ENCODE assay signal across 8 cellular contexts in the genomic region with DNA sequence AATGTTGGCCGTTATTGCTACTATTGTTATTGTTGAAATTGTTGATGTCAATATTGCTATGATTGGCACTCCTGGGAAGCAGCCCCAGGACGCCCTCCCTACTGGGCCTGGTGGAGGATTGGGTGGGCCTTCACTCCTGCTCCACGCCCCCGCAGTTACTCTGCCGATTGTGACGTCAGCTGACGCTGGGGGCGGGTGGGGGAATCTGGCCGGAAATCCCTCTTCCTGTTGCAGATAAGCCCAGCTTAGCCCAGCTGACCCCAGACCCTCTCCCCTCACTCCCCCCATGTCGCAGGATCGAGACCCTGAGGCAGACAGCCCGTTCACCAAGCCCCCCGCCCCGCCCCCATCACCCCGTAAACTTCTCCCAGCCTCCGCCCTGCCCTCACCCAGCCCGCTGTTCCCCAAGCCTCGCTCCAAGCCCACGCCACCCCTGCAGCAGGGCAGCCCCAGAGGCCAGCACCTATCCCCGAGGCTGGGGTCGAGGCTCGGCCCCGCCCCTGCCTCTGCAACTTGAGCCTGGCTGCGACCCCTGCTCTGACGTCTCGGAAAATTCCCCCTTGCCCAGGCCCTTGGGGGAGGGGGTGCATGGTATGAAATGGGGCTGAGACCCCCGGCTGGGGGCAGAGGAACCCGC. TPM values are rescaled to one million over a fixed set of nuclear protein-coding genes. Genes with fewer than 3 reads are reported as not detected.
A peak's percentile ranks its signal among the peaks of the same experiment; 100 is the strongest.
DNase-seq lines count a peak whose midpoint lies in the region; ATAC-seq, FAIRE-seq and TF ChIP-seq lines count a peak whose summit lies in the region.

A gene with protein sequence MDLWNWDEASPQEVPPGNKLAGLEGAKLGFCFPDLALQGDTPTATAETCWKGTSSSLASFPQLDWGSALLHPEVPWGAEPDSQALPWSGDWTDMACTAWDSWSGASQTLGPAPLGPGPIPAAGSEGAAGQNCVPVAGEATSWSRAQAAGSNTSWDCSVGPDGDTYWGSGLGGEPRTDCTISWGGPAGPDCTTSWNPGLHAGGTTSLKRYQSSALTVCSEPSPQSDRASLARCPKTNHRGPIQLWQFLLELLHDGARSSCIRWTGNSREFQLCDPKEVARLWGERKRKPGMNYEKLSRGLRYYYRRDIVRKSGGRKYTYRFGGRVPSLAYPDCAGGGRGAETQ (plus strand): TSS at position 231 of the 637 bp plus-strand sequence. CDS start 716 bp downstream, outside the sequence.

- no peak for TF ChIP-seq CTCF in OCI-LY3 (IDR thresholded peaks at IDR 0.05; ENCODE audit: low read depth, low read length)
- no peak for TF ChIP-seq CTCF in astrocyte (IDR thresholded peaks at IDR 0.05; ENCODE audit: insufficient read depth, low read depth, low read length)

- H3K4me3 Mint-ChIP-seq in CD8-positive, alpha-beta memory T cell, result peak within 1 kb of the TSS; percentile 59 to 93 (median 90)
- no peak within 1 kb of the TSS for H3K4me3 Mint-ChIP-seq in astrocyte (ENCODE audit: unreplicated experiment)
- H3K4me3 Mint-ChIP-seq in naive thymus-derived CD4-positive, alpha-beta T cell, result peak within 1 kb of the TSS; percentile 42 to 94 (median 88)

- POLR2A ChIA-PET in CD8-positive, alpha-beta memory T cell (lab: Charles Lee), result no interaction called here
- POLR2A ChIA-PET in naive thymus-derived CD4-positive, alpha-beta T cell (lab: Charles Lee), result interaction anchor here (3.6 kb wide), 1 partner anchor 29 kb away, joined by 16 read pairs; a partner anchor contains a TSS

- peak within 1 kb of the TSS; percentile 56 for H3K9ac ChIP-seq in OCI-LY3 (ENCODE audit: low read length)
- H3K9ac ChIP-seq in astrocyte (ENCODE audit: low read length), result no peak within 1 kb of the TSS

- peaks cover 24 to 33% (median 28%) of the 10 kb centered on the region in 3 donors for H3K4me1 Mint-ChIP-seq in CD8-positive, alpha-beta memory T cell
- peaks cover 2% of the 10 kb centered on the region for H3K4me1 Mint-ChIP-seq in astrocyte (ENCODE audit: low read depth, unreplicated experiment)
- peaks cover 12 to 32% (median 27%) of the 10 kb centered on the region in 7 donors for H3K4me1 Mint-ChIP-seq in naive thymus-derived CD4-positive, alpha-beta T cell

- no peak within 1 kb of the TSS for H3K4me3 ChIP-seq in CD8-positive, alpha-beta memory T cell (ENCODE audit: low read length)
- H3K4me3 ChIP-seq in OCI-LY3 (ENCODE audit: low read length) (peak within 1 kb of the TSS; percentile 82), astrocyte (ENCODE audit: insufficient read depth, low read depth, low read length) (no peak within 1 kb of the TSS), MG63 (no peak within 1 kb of the TSS)
- H3K4me3 ChIP-seq in naive thymus-derived CD4-positive, alpha-beta T cell (ENCODE audit: low read length), result no peak within 1 kb of the TSS

- peak within 1 kb of the TSS; percentile 94 for H3K4me2 ChIP-seq in OCI-LY3 (ENCODE audit: low read length)
- peak within 1 kb of the TSS; percentile 66 for H3K4me2 ChIP-seq in astrocyte (ENCODE audit: low read length)

- no peak for FAIRE-seq in astrocyte (lab: Jason Lieb, UNC)

- H3K36me3 Mint-ChIP-seq in CD8-positive, alpha-beta memory T cell, result peaks cover 0 to 19% (median 0%) of the 10 kb centered on the region in 3 donors
- peaks cover 10% of the 10 kb centered on the region for H3K36me3 Mint-ChIP-seq in astrocyte (ENCODE audit: low read depth, unreplicated experiment)
- H3K36me3 Mint-ChIP-seq in naive thymus-derived CD4-positive, alpha-beta T cell, result peaks cover 0 to 12% (median 4%) of the 10 kb centered on the region in 5 donors

- H3K27ac Mint-ChIP-seq in CD8-positive, alpha-beta memory T cell, result peak within 1 kb of the TSS in 6 of 8 donors; percentile 53 to 81 (median 68)
- H3K27ac Mint-ChIP-seq in astrocyte (ENCODE audit: unreplicated experiment), result no peak within 1 kb of the TSS
- peak within 1 kb of the TSS in 5 of 9 donors; percentile 39 to 83 (median 68) for H3K27ac Mint-ChIP-seq in naive thymus-derived CD4-positive, alpha-beta T cell

- ATAC-seq in naive thymus-derived CD4-positive, alpha-beta T cell, result no peak
- ATAC-seq in GM19328 (IDR thresholded peaks at IDR 0.05; ENCODE audit: unreplicated experiment), result no peak

- H3K36me3 ChIP-seq in CD8-positive, alpha-beta memory T cell (ENCODE audit: insufficient read depth, low read length), result peaks cover 11% of the 10 kb centered on the region
- H3K36me3 ChIP-seq in OCI-LY3 (replicated peaks; ENCODE audit: low read depth, low read length), result peaks cover 18% of the 10 kb centered on the region
- H3K36me3 ChIP-seq in astrocyte (ENCODE audit: insufficient read depth, low read length), result peaks cover 7% of the 10 kb centered on the region
- H3K36me3 ChIP-seq in naive thymus-derived CD4-positive, alpha-beta T cell (ENCODE audit: control insufficient read depth in 2 of 3, insufficient read depth in 3 of 3, low read length in 3 of 3), result peaks cover 0 to 22% (median 0%) of the 10 kb centered on the region in 3 experiments
- H3K36me3 ChIP-seq in MG63, result peaks cover 14% of the 10 kb centered on the region

- DNase-seq in CD8-positive, alpha-beta memory T cell, result peak; percentile 37 to 75 (median 58)
- no peak for DNase-seq in astrocyte (ENCODE audit: low read depth)
- DNase-seq in naive thymus-derived CD4-positive, alpha-beta T cell, result peak in 3 of 9 donors; percentile 21 to 64 (median 51)
- DNase-seq in GM03348 (ENCODE audit: low spot score), result no peak
- no peak for DNase-seq in DMS79 treated with DMSO at 0.1 percent for 48 hours (lab: John Stamatoyannopoulos, UW)
- DNase-seq in MG63, result no peak

- peaks cover 29% of the 10 kb centered on the region for H3K4me1 ChIP-seq in CD8-positive, alpha-beta memory T cell (ENCODE audit: insufficient read depth, low read length)
- H3K4me1 ChIP-seq in OCI-LY3 (ENCODE audit: low read length) (peaks cover 21% of the 10 kb centered on the region), astrocyte (ENCODE audit: insufficient read depth, low read length) (peaks cover 15% of the 10 kb centered on the region)
- peaks cover 18 to 28% of the 10 kb centered on the region in 2 donors for H3K4me1 ChIP-seq in naive thymus-derived CD4-positive, alpha-beta T cell (ENCODE audit: control insufficient read depth in 2 of 2, insufficient read depth in 2 of 2, low read length in 2 of 2)

- no peaks in the 10 kb centered on the region for H3K27me3 ChIP-seq in CD8-positive, alpha-beta memory T cell (ENCODE audit: insufficient read depth, low read length, poor library complexity, severe bottlenecking)
- H3K27me3 ChIP-seq in OCI-LY3 (ENCODE audit: low read depth, low read length) (no peaks in the 10 kb centered on the region), astrocyte (ENCODE audit: insufficient read depth, low read length) (no peaks in the 10 kb centered on the region), MG63 (no peaks in the 10 kb centered on the region)
- H3K27me3 ChIP-seq in naive thymus-derived CD4-positive, alpha-beta T cell (ENCODE audit: control insufficient read depth in 2 of 2, insufficient read depth in 2 of 2, low read length in 2 of 2), result no peaks in the 10 kb centered on the region

- intact Hi-C loops in naive thymus-derived CD4-positive, alpha-beta T cell (cut with micrococcal nuclease), result loop anchor here (5.0 to 10.0 kb wide), 4 partner anchors 377 to 733 kb away; a partner anchor contains a TSS

- H3K27ac ChIP-seq in CD8-positive, alpha-beta memory T cell (ENCODE audit: low read depth, low read length), result peak within 1 kb of the TSS; percentile 31
- H3K27ac ChIP-seq in OCI-LY3 (ENCODE audit: low read length) (no peak within 1 kb of the TSS), astrocyte (ENCODE audit: low read depth, low read length) (no peak within 1 kb of the TSS)
- no peak within 1 kb of the TSS for H3K27ac ChIP-seq in naive thymus-derived CD4-positive, alpha-beta T cell (ENCODE audit: low read depth, low read length)

- H4K20me1 ChIP-seq in OCI-LY3 (ENCODE audit: insufficient read depth, low read length) (no peaks in the 10 kb centered on the region), astrocyte (ENCODE audit: insufficient read depth, low read length) (no peaks in the 10 kb centered on the region)

- CTCF ChIA-PET in CD8-positive, alpha-beta memory T cell (lab: Charles Lee), result interaction anchor here (1.0 kb wide), 1 partner anchor 12 kb away, joined by 3 read pairs; no protein-coding TSS in a partner anchor
- CTCF ChIA-PET in naive thymus-derived CD4-positive, alpha-beta T cell (lab: Charles Lee), result no interaction called here

- H2AFZ ChIP-seq in OCI-LY3 (ENCODE audit: low read depth, low read length) (peak within 1 kb of the TSS; percentile 56; the same call in 1 of the 2 replicates), astrocyte (ENCODE audit: low read depth, low read length) (peak within 1 kb of the TSS; percentile 47)

- H3K27me3 Mint-ChIP-seq in CD8-positive, alpha-beta memory T cell, result no peaks in the 10 kb centered on the region
- H3K27me3 Mint-ChIP-seq in astrocyte (ENCODE audit: low read depth, unreplicated experiment), result no peaks in the 10 kb centered on the region
- no peaks in the 10 kb centered on the region for H3K27me3 Mint-ChIP-seq in naive thymus-derived CD4-positive, alpha-beta T cell

- no peaks in the 10 kb centered on the region for H3K9me3 ChIP-seq in CD8-positive, alpha-beta memory T cell (ENCODE audit: low read length)
- H3K9me3 ChIP-seq in OCI-LY3 (ENCODE audit: insufficient read depth, low read length), result no peaks in the 10 kb centered on the region
- no peaks in the 10 kb centered on the region for H3K9me3 ChIP-seq in astrocyte (ENCODE audit: insufficient read depth, low read depth, low read length)
- H3K9me3 ChIP-seq in naive thymus-derived CD4-positive, alpha-beta T cell (ENCODE audit: control insufficient read depth in 2 of 3, low read length in 3 of 3), result no peaks in the 10 kb centered on the region
- no peaks in the 10 kb centered on the region for H3K9me3 ChIP-seq in MG63

- H3K9me3 Mint-ChIP-seq in CD8-positive, alpha-beta memory T cell, result no peaks in the 10 kb centered on the region
- H3K9me3 Mint-ChIP-seq in astrocyte (ENCODE audit: unreplicated experiment), result no peaks in the 10 kb centered on the region
- H3K9me3 Mint-ChIP-seq in naive thymus-derived CD4-positive, alpha-beta T cell, result no peaks in the 10 kb centered on the region

- H3K79me2 ChIP-seq in OCI-LY3 (ENCODE audit: low read length) (no peaks in the 10 kb centered on the region), astrocyte (ENCODE audit: insufficient read depth, low read length) (no peaks in the 10 kb centered on the region)

RNA-seq across cellular contexts. Expression of the gene that starts here (rescaled TPM):
- 1 to 10 TPM; 1.2 TPM for total RNA-seq in CD8-positive, alpha-beta memory T cell
- 1.4 TPM for polyA plus RNA-seq in CD8-positive, alpha-beta memory T cell
- 0.45 TPM in 1 of 2 replicates, not detected in the other for total RNA-seq in astrocyte
- under 1 TPM in 3 of 5 experiments, not detected in 2; 0.56 to 0.71 (median 0.70) TPM for total RNA-seq in naive thymus-derived CD4-positive, alpha-beta T cell
- under 1 TPM; 0.61 to 0.89 TPM for polyA plus RNA-seq in naive thymus-derived CD4-positive, alpha-beta T cell
- total RNA-seq in MG63 (2014; rRNA removed; shearing (Covaris generic); ENCODE audit: low replicate concordance), result not detected in 2 replicates

Comparison
In these comparisons a context has a peak if more than half of its experiments do, and no peak if none do; other contexts are left out.
1. DNase-seq: peak in CD8-positive, alpha-beta memory T cell (5 of 5); none in astrocyte (single experiment), GM03348 (single experiment), DMS79 treated with DMSO at 0.1 percent for 48 hours (single experiment) and MG63 (single experiment).